In the genomic region with DNA sequence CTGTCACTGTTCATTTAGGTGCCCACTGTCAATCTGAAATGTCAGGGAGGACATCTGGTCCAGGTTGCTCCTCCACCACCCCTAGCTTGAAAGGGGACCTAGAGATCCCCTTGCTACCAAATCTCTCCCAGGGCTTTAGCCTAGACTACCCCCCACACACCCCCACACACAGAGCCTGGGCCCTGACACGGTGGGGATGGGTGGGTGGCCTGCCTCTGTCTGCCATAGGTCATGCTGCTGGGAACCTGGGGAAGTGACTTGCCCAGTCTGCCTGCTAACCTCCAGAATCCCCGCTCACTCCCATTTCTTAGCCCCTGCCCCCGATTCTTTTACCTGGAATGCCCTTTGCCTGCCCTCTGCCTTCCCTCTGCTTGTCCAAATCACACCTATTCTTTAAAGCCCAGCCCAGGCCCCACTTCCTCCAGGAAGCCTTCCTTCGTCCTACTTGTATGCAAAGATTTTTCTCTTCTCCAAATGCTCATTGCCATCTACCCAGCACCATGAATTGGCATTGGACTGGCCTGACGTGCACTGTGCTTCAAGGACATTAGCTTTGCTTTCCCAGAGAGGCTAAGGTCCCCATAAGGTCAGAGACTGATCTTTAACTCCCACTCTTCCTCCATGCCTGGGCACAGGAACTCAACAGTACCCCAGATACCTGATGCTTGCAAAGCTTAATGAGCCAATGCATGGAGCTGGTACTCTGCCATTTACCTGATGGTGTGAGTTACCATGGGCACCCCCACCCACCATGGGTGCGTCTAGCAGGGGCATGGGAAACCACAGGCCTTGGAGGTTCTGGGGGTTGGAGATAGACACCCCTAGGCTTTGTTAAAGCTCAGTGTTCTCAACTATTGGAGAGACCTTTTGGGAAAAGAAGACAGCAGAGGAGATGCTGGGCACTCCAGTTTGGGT, we compare ENCODE assay signal across 10 cellular contexts. TPM values are rescaled to one million over a fixed set of nuclear protein-coding genes. Genes with fewer than 3 reads are reported as not detected.
DNase-seq lines count a peak whose midpoint lies in the region; ATAC-seq and TF ChIP-seq lines count a peak whose summit lies in the region.
"Had no signal": no experiment of that assay in that cellular context is flagged by ENCODE, and none has a peak within 500 bp of the region (broad histone marks: within the 10 kb centered on the region; RNA-seq: fewer than 3 reads in every experiment).

No MANE protein-coding gene starts in this region.

- peak overlapping the region; percentile 95 to 99 for H3K27ac ChIP-seq in ascending aorta
- H3K27ac ChIP-seq in lung (ENCODE audit: low read depth in 1 of 2, low read length in 1 of 2): peak overlapping the region; percentile 84 to 97

- intact Hi-C loops in Calu3 (cut with micrococcal nuclease; ENCODE audit: unreplicated experiment): no loop called here
- intact Hi-C loops in ascending aorta (cut with DNase I): loop anchor here (1.0 to 2.0 kb wide), 2 partner anchors 22 to 23 kb away; a partner anchor contains a TSS

- H3K9me3 ChIP-seq in ascending aorta: no peaks in the 10 kb centered on the region
- H3K9me3 ChIP-seq in lung (ENCODE audit: control insufficient read depth in 2 of 2, insufficient read depth in 1 of 2, low read length in 1 of 2): no peaks in the 10 kb centered on the region
- H3K9me3 ChIP-seq: SJCRH30 had no signal

- H3K27me3 Mint-ChIP-seq in Calu3 (ENCODE audit: unreplicated experiment): peaks cover 100% of the 10 kb centered on the region

- H3K36me3 ChIP-seq in ascending aorta: no peaks in the 10 kb centered on the region
- no peaks in the 10 kb centered on the region for H3K36me3 ChIP-seq in lung (ENCODE audit: control insufficient read depth in 2 of 2, insufficient read depth in 2 of 2, low read length in 2 of 2)

- CTCF ChIA-PET in Calu3 (lab: Charles Lee): interaction anchor here (0.8 kb wide), 1 partner anchor 36 kb away, joined by 5 read pairs; no protein-coding TSS in a partner anchor

- no peaks in the 10 kb centered on the region for H3K27me3 ChIP-seq in ascending aorta
- no peaks in the 10 kb centered on the region for H3K27me3 ChIP-seq in lung (ENCODE audit: control insufficient read depth, insufficient read depth)
- H3K27me3 ChIP-seq: SJCRH30 had no signal

- TF ChIP-seq CTCF in Calu3 (IDR thresholded peaks at IDR 0.05; ENCODE audit: unreplicated experiment): no peak
- TF ChIP-seq CTCF in ascending aorta (IDR thresholded peaks at IDR 0.05): no peak
- TF ChIP-seq CTCF in lung (IDR thresholded peaks at IDR 0.05; ENCODE audit: control extremely low read depth, extremely low read depth): no peak

- H3K4me3 Mint-ChIP-seq in Calu3 (ENCODE audit: low read depth, unreplicated experiment): peak overlapping the region; percentile 46
- H3K4me3 Mint-ChIP-seq in stimulated activated effector memory CD8-positive, alpha-beta T cell treated with anti-CD3 and anti-CD28 coated beads, Interleukin-12 subunit alpha, Interleukin-12 subunit beta, amount 100 ng/mL, for 72 hours: peak overlapping the region; percentile 83

- 58 to 67% methylated on average over 6 of the region's 6 CpGs for WGBS in lung, 2 donors

- H3K4me1 Mint-ChIP-seq in Calu3 (ENCODE audit: low read depth, unreplicated experiment): peaks cover 28% of the 10 kb centered on the region
- H3K4me1 Mint-ChIP-seq in stimulated activated effector memory CD8-positive, alpha-beta T cell treated with anti-CD3 and anti-CD28 coated beads, Interleukin-12 subunit alpha, Interleukin-12 subunit beta, amount 100 ng/mL, for 72 hours: peaks cover 56% of the 10 kb centered on the region

- no peak overlapping the region for H3K27ac Mint-ChIP-seq in Calu3 (ENCODE audit: unreplicated experiment)
- H3K27ac Mint-ChIP-seq in stimulated activated effector memory CD8-positive, alpha-beta T cell treated with anti-CD3 and anti-CD28 coated beads, Interleukin-12 subunit alpha, Interleukin-12 subunit beta, amount 100 ng/mL, for 72 hours: no peak overlapping the region

- H3K36me3 Mint-ChIP-seq in Calu3 (ENCODE audit: insufficient read depth, unreplicated experiment): peaks cover 16% of the 10 kb centered on the region
- H3K36me3 Mint-ChIP-seq in stimulated activated effector memory CD8-positive, alpha-beta T cell treated with anti-CD3 and anti-CD28 coated beads, Interleukin-12 subunit alpha, Interleukin-12 subunit beta, amount 100 ng/mL, for 72 hours: peaks cover 7% of the 10 kb centered on the region

- H3K9me3 Mint-ChIP-seq in Calu3 (ENCODE audit: low read depth, unreplicated experiment): no peaks in the 10 kb centered on the region
- H3K9me3 Mint-ChIP-seq in stimulated activated effector memory CD8-positive, alpha-beta T cell treated with anti-CD3 and anti-CD28 coated beads, Interleukin-12 subunit alpha, Interleukin-12 subunit beta, amount 100 ng/mL, for 72 hours: no peaks in the 10 kb centered on the region

- BruUV-seq in Calu3 (replicated peaks; lab: Mats Ljungman, UMichigan): no TSS peak

- ATAC-seq in lung (ENCODE audit: insufficient read depth, low FRiP score) (no peak), GM18858 (IDR thresholded peaks at IDR 0.05; ENCODE audit: unreplicated experiment) (no peak)
- no peak for ATAC-seq in stimulated activated effector memory CD8-positive, alpha-beta T cell treated with anti-CD3 and anti-CD28 coated beads, Interleukin-12 subunit alpha, Interleukin-12 subunit beta, amount 100 ng/mL, for 72 hours

- H3K4me3 ChIP-seq in ascending aorta: peak overlapping the region; percentile 74 to 87
- no peak overlapping the region for H3K4me3 ChIP-seq in lung

- H3K4me1 ChIP-seq in ascending aorta: peaks cover 28 to 51% of the 10 kb centered on the region in 2 donors
- H3K4me1 ChIP-seq in lung (ENCODE audit: control insufficient read depth in 2 of 2, insufficient read depth in 2 of 2, low read length in 2 of 2): peaks cover 0 to 20% of the 10 kb centered on the region in 2 donors

- no peak for DNase-seq in Calu3
- DNase-seq in ascending aorta (ENCODE audit: low spot score in 2 of 2): no peak
- DNase-seq in lung (ENCODE audit: low spot score): no peak
- DNase-seq in stimulated activated effector memory CD8-positive, alpha-beta T cell treated with anti-CD3 and anti-CD28 coated beads, Interleukin-12 subunit alpha, Interleukin-12 subunit beta, amount 100 ng/mL, for 72 hours (ENCODE audit: low spot score in 2 of 2): no peak
- no peak for DNase-seq in hepatic stellate cell (ENCODE audit: low spot score)
- DNase-seq in NCI-H446 treated with DMSO at 0.1 percent for 48 hours (lab: John Stamatoyannopoulos, UW): no peak
- DNase-seq in SHP77 treated with DMSO at 0.1 percent for 48 hours (lab: John Stamatoyannopoulos, UW): no peak

RNA-seq across cellular contexts. Expression of a gene that starts 1.9 kb away (rescaled TPM):
- total RNA-seq in Calu3 (2022) (2.3 and 4.1 TPM in 2 replicates), ascending aorta (105 TPM), lung (10 to 100 TPM; 37.5 to 70.9 TPM)
- 10 to 100 TPM; 40.3 to 62.5 TPM for polyA plus RNA-seq in lung

RNA-seq across cellular contexts. Expression of a gene that starts 18.2 kb away (rescaled TPM):
- total RNA-seq in Calu3 (2022) (48.1 and 51.3 TPM in 2 replicates), ascending aorta (40.3 TPM), lung (10 to 100 TPM; 23.3 to 54.0 TPM)
- 10 to 100 TPM; 33.8 to 36.2 TPM for polyA plus RNA-seq in lung

RNA-seq across cellular contexts. Expression of a gene that starts 23.4 kb away (rescaled TPM):
- total RNA-seq in Calu3 (2022): 43.0 and 49.7 TPM in 2 replicates
- total RNA-seq in ascending aorta: 85.3 TPM
- 10 to 100 TPM; 13.2 to 36.2 TPM for total RNA-seq in lung
- polyA plus RNA-seq in lung: 10 to 100 TPM; 15.4 to 36.3 TPM

RNA-seq across cellular contexts. Expression of a gene that starts 40.1 kb away (rescaled TPM):
- total RNA-seq in Calu3 (2022) (not detected in 2 replicates), ascending aorta (not detected), lung (under 1 TPM in 1 of 2 donors, not detected in 1; 0.52 TPM)
- polyA plus RNA-seq in lung: not detected
- total RNA-seq: lower leg skin, SJCRH30 had no signal
